8 cellular contexts compared by ENCODE assay signal in genomic region chr11:47213985-47214564, GRCh38. TPM values are rescaled to one million over a fixed set of nuclear protein-coding genes. Genes with fewer than 3 reads are reported as not detected.
DNase-seq lines count a peak whose midpoint lies in the region; ATAC-seq, FAIRE-seq and TF ChIP-seq lines count a peak whose summit lies in the region.

No MANE protein-coding gene starts in this region.

- H2AFZ ChIP-seq in astrocyte (ENCODE audit: low read depth, low read length) = peak overlapping the region; percentile 77

- DNase-seq in GM12891 (ENCODE audit: insufficient read length, low spot score) = peak; percentile 65
- DNase-seq in NCI-H1436 treated with DMSO at 0.1 percent for 48 hours (lab: John Stamatoyannopoulos, UW) = peak; percentile 50
- DNase-seq in T-helper 2 cell = peak; percentile 69 to 95 (median 80)
- DNase-seq in astrocyte (ENCODE audit: low read depth) = peak; percentile 79
- DNase-seq in hepatic stellate cell (ENCODE audit: low spot score) = peak; percentile 87
- no peak for DNase-seq in amniotic stem cell (lab: John Stamatoyannopoulos, UW)

- H3K27me3 ChIP-seq in astrocyte (ENCODE audit: insufficient read depth, low read length) (no peaks in the 10 kb centered on the region), rectal smooth muscle tissue (ENCODE audit: control insufficient read depth, insufficient read depth, low read length) (no peaks in the 10 kb centered on the region)

- H3K27ac ChIP-seq in astrocyte (ENCODE audit: low read depth, low read length) (peak overlapping the region; percentile 92), rectal smooth muscle tissue (ENCODE audit: low read depth, low read length) (peak overlapping the region; percentile 93)

- H3K27me3 Mint-ChIP-seq in astrocyte (ENCODE audit: low read depth, unreplicated experiment) = no peaks in the 10 kb centered on the region

- H3K27ac Mint-ChIP-seq in astrocyte (ENCODE audit: unreplicated experiment) = peak overlapping the region; percentile 93

- peaks cover 5% of the 10 kb centered on the region for H3K36me3 Mint-ChIP-seq in astrocyte (ENCODE audit: low read depth, unreplicated experiment)

- peak; percentile 39 for ATAC-seq in HG02840 (IDR thresholded peaks at IDR 0.05; ENCODE audit: low FRiP score, unreplicated experiment)

- peaks cover 13% of the 10 kb centered on the region for H4K20me1 ChIP-seq in astrocyte (ENCODE audit: insufficient read depth, low read length)

- H3K4me2 ChIP-seq in astrocyte (ENCODE audit: low read length) = peak overlapping the region; percentile 92

- H3K4me3 Mint-ChIP-seq in astrocyte (ENCODE audit: unreplicated experiment) = peak overlapping the region; percentile 89

- no peak for TF ChIP-seq POLR2A in GM12891 (IDR thresholded peaks at IDR 0.05; ENCODE audit: low read depth, low read length)

- H3K4me1 ChIP-seq in astrocyte (ENCODE audit: insufficient read depth, low read length) = peaks cover 32% of the 10 kb centered on the region
- H3K4me1 ChIP-seq in rectal smooth muscle tissue (ENCODE audit: control insufficient read depth, insufficient read depth, low read length) = peaks cover 8% of the 10 kb centered on the region

- no peak for TF ChIP-seq CTCF in astrocyte (IDR thresholded peaks at IDR 0.05; ENCODE audit: insufficient read depth, low read depth, low read length)

- H3K4me1 Mint-ChIP-seq in astrocyte (ENCODE audit: low read depth, unreplicated experiment) = peaks cover 27% of the 10 kb centered on the region

- H3K9me3 ChIP-seq in astrocyte (ENCODE audit: insufficient read depth, low read depth, low read length) = no peaks in the 10 kb centered on the region

- FAIRE-seq in GM12891 (lab: Jason Lieb, UNC) = peak; percentile 64
- FAIRE-seq in astrocyte (lab: Jason Lieb, UNC) = no peak

- H3K36me3 ChIP-seq in astrocyte (ENCODE audit: insufficient read depth, low read length) = peaks cover 5% of the 10 kb centered on the region
- no peaks in the 10 kb centered on the region for H3K36me3 ChIP-seq in rectal smooth muscle tissue (ENCODE audit: control insufficient read depth, insufficient read depth, low read length)

- H3K4me3 ChIP-seq in astrocyte (ENCODE audit: insufficient read depth, low read depth, low read length) = peak overlapping the region; percentile 83
- peak overlapping the region; percentile 85 for H3K4me3 ChIP-seq in rectal smooth muscle tissue (ENCODE audit: low read length)

- peaks cover 19% of the 10 kb centered on the region for H3K79me2 ChIP-seq in astrocyte (ENCODE audit: insufficient read depth, low read length)

- no peaks in the 10 kb centered on the region for H3K9me3 Mint-ChIP-seq in astrocyte (ENCODE audit: unreplicated experiment)

- peak overlapping the region; percentile 93 for H3K9ac ChIP-seq in astrocyte (ENCODE audit: low read length)
- H3K9ac ChIP-seq in rectal smooth muscle tissue (ENCODE audit: low read length) = peak overlapping the region; percentile 25

TF ChIP-seq in GM12891, 5 proteins besides CTCF, POLR2A, EP300 and RAD21:
- TF ChIP-seq POLR2AphosphoS5 (IDR thresholded peaks at IDR 0.05; ENCODE audit: low read depth, low read length) (no peak), PAX5 (IDR thresholded peaks at IDR 0.05; ENCODE audit: insufficient read depth, low read length, severe bottlenecking) (no peak), TAF1 (IDR thresholded peaks at IDR 0.05; ENCODE audit: low read depth, low read length) (no peak), POU2F2 (IDR thresholded peaks at IDR 0.05; ENCODE audit: low read depth, low read length) (no peak), SPI1 (IDR thresholded peaks at IDR 0.05; ENCODE audit: low read depth, low read length) (no peak)

RNA-seq across cellular contexts. Expression of gene DDB2, which starts 0.7 kb away (rescaled TPM):
- 133 TPM for polyA plus RNA-seq in GM12891 (2012; ENCODE audit: low read depth, missing spikeins)
- total RNA-seq in astrocyte = 40.0 and 47.0 TPM in 2 replicates

RNA-seq across cellular contexts. Expression of gene PACSIN3, which starts 27.8 kb away (rescaled TPM):
- polyA plus RNA-seq in GM12891 (2012; ENCODE audit: low read depth, missing spikeins) = 0.87 TPM
- 34.3 and 35.6 TPM in 2 replicates for total RNA-seq in astrocyte

RNA-seq across cellular contexts. Expression of gene ACP2, which starts 34.5 kb away (rescaled TPM):
- polyA plus RNA-seq in GM12891 (2012; ENCODE audit: low read depth, missing spikeins) = 10.5 TPM
- total RNA-seq in astrocyte = 40.8 and 42.2 TPM in 2 replicates

RNA-seq across cellular contexts. Expression of gene ARFGAP2, which starts 37.4 kb away (rescaled TPM):
- polyA plus RNA-seq in GM12891 (2012; ENCODE audit: low read depth, missing spikeins) = 48.9 TPM
- total RNA-seq in astrocyte = 46.3 and 51.0 TPM in 2 replicates

RNA-seq across cellular contexts. Expression of gene NR1H3, which starts 43.7 kb away (rescaled TPM):
- polyA plus RNA-seq in GM12891 (2012; ENCODE audit: low read depth, missing spikeins) = 3.9 TPM
- 9.8 and 11.2 TPM in 2 replicates for total RNA-seq in astrocyte
